10 cellular contexts compared by ENCODE assay signal in genomic region chr15:57216288-57216687, GRCh38.
DNase-seq lines count a peak whose midpoint lies in the region; ATAC-seq and TF ChIP-seq lines count a peak whose summit lies in the region.
"Had no signal": no experiment of that assay in that cellular context is flagged by ENCODE, and none has a peak within 500 bp of the region (broad histone marks: within the 10 kb centered on the region; RNA-seq: fewer than 3 reads in every experiment).

No MANE protein-coding gene starts in this region.

- no peaks in the 10 kb centered on the region for H3K36me3 ChIP-seq in RWPE2 (ENCODE audit: low read depth)

- H3K36me3 Mint-ChIP-seq in stimulated activated effector memory CD8-positive, alpha-beta T cell treated with anti-CD3 and anti-CD28 coated beads, Interleukin-12 subunit alpha, Interleukin-12 subunit beta, amount 100 ng/mL, for 72 hours, result no peaks in the 10 kb centered on the region
- no peaks in the 10 kb centered on the region for H3K36me3 Mint-ChIP-seq in stimulated activated memory B cell treated with anti-CD40 and anti-IgM and Interleukin-4, amounts not matched to agents 10 μg/mL and 1 μg/mL and 100 μg/mL, for 72 hours
- H3K36me3 Mint-ChIP-seq: CD4-positive, CD25-positive, alpha-beta regulatory T cell had no signal

- DNase-seq in activated CD4-positive, alpha-beta T cell treated with anti-CD3 and anti-CD28 coated beads for 48 hours, result peak; percentile 15
- no peak for DNase-seq in activated CD4-positive, alpha-beta T cell treated with anti-CD3 and anti-CD28 coated beads, Interleukin-2, amount 50 U/mL, for 1 hour
- DNase-seq in RWPE2 (ENCODE audit: low spot score) (no peak), foreskin fibroblast (peak; percentile 84 to 90), NOMO-1 treated with dmso at 0.1 percent for 144 hours (lab: John Stamatoyannopoulos, UW; ENCODE audit: unreplicated experiment) (no peak)
- no peak for DNase-seq in stimulated activated effector memory CD8-positive, alpha-beta T cell treated with anti-CD3 and anti-CD28 coated beads, Interleukin-12 subunit alpha, Interleukin-12 subunit beta, amount 100 ng/mL, for 72 hours (ENCODE audit: low spot score in 2 of 2)
- DNase-seq: CD4-positive, CD25-positive, alpha-beta regulatory T cell; stimulated activated CD4-positive, alpha-beta T cell treated with anti-CD3 and anti-CD28 coated beads, Interleukin-4, amount 100 ng/mL, for 4 hours had no signal

- no peak overlapping the region for H3K4me3 ChIP-seq in RWPE2 (ENCODE audit: severe bottlenecking)
- peak overlapping the region in 1 of 2 donors; percentile 21 for H3K4me3 ChIP-seq in foreskin fibroblast (ENCODE audit: low read depth in 1 of 2, low read length in 2 of 2)

- H3K4me3 Mint-ChIP-seq in stimulated activated effector memory CD8-positive, alpha-beta T cell treated with anti-CD3 and anti-CD28 coated beads, Interleukin-12 subunit alpha, Interleukin-12 subunit beta, amount 100 ng/mL, for 72 hours, result no peak overlapping the region
- no peak overlapping the region for H3K4me3 Mint-ChIP-seq in stimulated activated memory B cell treated with anti-CD40 and anti-IgM and Interleukin-4, amounts not matched to agents 10 μg/mL and 1 μg/mL and 100 μg/mL, for 72 hours
- H3K4me3 Mint-ChIP-seq: CD4-positive, CD25-positive, alpha-beta regulatory T cell had no signal

- no peaks in the 10 kb centered on the region for H3K4me1 Mint-ChIP-seq in stimulated activated effector memory CD8-positive, alpha-beta T cell treated with anti-CD3 and anti-CD28 coated beads, Interleukin-12 subunit alpha, Interleukin-12 subunit beta, amount 100 ng/mL, for 72 hours
- peaks cover 24% of the 10 kb centered on the region for H3K4me1 Mint-ChIP-seq in stimulated activated memory B cell treated with anti-CD40 and anti-IgM and Interleukin-4, amounts not matched to agents 10 μg/mL and 1 μg/mL and 100 μg/mL, for 72 hours

- no peaks in the 10 kb centered on the region for H3K27me3 Mint-ChIP-seq in stimulated activated memory B cell treated with anti-CD40 and anti-IgM and Interleukin-4, amounts not matched to agents 10 μg/mL and 1 μg/mL and 100 μg/mL, for 72 hours
- H3K27me3 Mint-ChIP-seq: CD4-positive, CD25-positive, alpha-beta regulatory T cell had no signal

- no peaks in the 10 kb centered on the region for H3K9me3 ChIP-seq in RWPE2 (ENCODE audit: severe bottlenecking)

- peaks cover 23% of the 10 kb centered on the region for H3K4me1 ChIP-seq in RWPE2 (ENCODE audit: insufficient read depth, poor library complexity, severe bottlenecking)

- H3K27ac ChIP-seq in RWPE2 (ENCODE audit: poor library complexity, severe bottlenecking), result no peak overlapping the region

- no peak for TF ChIP-seq CTCF in RWPE2 (IDR thresholded peaks at IDR 0.05; ENCODE audit: poor library complexity, severe bottlenecking)
- no peak for TF ChIP-seq CTCF in foreskin fibroblast (IDR thresholded peaks at IDR 0.05; ENCODE audit: low read depth, low read length)

- H3K27me3 ChIP-seq in RWPE2 (ENCODE audit: insufficient read depth, poor library complexity, severe bottlenecking), result no peaks in the 10 kb centered on the region

- ATAC-seq in RWPE2 (ENCODE audit: low read depth) (peak; percentile 86), HG03159 (IDR thresholded peaks at IDR 0.05; ENCODE audit: unreplicated experiment) (no peak)
- peak; percentile 63 for ATAC-seq in stimulated activated effector memory CD8-positive, alpha-beta T cell treated with anti-CD3 and anti-CD28 coated beads, Interleukin-12 subunit alpha, Interleukin-12 subunit beta, amount 100 ng/mL, for 72 hours
- ATAC-seq in stimulated activated memory B cell treated with anti-CD40 and anti-IgM and Interleukin-4, amounts not matched to agents 10 μg/mL and 1 μg/mL and 100 μg/mL, for 72 hours, result no peak

- no peak overlapping the region for H3K27ac Mint-ChIP-seq in stimulated activated effector memory CD8-positive, alpha-beta T cell treated with anti-CD3 and anti-CD28 coated beads, Interleukin-12 subunit alpha, Interleukin-12 subunit beta, amount 100 ng/mL, for 72 hours
- H3K27ac Mint-ChIP-seq in stimulated activated memory B cell treated with anti-CD40 and anti-IgM and Interleukin-4, amounts not matched to agents 10 μg/mL and 1 μg/mL and 100 μg/mL, for 72 hours, result no peak overlapping the region
- H3K27ac Mint-ChIP-seq: CD4-positive, CD25-positive, alpha-beta regulatory T cell had no signal

- H3K9me3 Mint-ChIP-seq in stimulated activated effector memory CD8-positive, alpha-beta T cell treated with anti-CD3 and anti-CD28 coated beads, Interleukin-12 subunit alpha, Interleukin-12 subunit beta, amount 100 ng/mL, for 72 hours, result no peaks in the 10 kb centered on the region
- no peaks in the 10 kb centered on the region for H3K9me3 Mint-ChIP-seq in stimulated activated memory B cell treated with anti-CD40 and anti-IgM and Interleukin-4, amounts not matched to agents 10 μg/mL and 1 μg/mL and 100 μg/mL, for 72 hours
- H3K9me3 Mint-ChIP-seq: CD4-positive, CD25-positive, alpha-beta regulatory T cell had no signal

Comparison
In these comparisons a context has a peak if more than half of its experiments do, and no peak if none do; other contexts are left out.
1. DNase-seq: peak in activated CD4-positive, alpha-beta T cell treated with anti-CD3 and anti-CD28 coated beads for 48 hours (single experiment) and foreskin fibroblast (2 of 2); none in activated CD4-positive, alpha-beta T cell treated with anti-CD3 and anti-CD28 coated beads, Interleukin-2, amount 50 U/mL, for 1 hour (single experiment), RWPE2 (single experiment), stimulated activated effector memory CD8-positive, alpha-beta T cell treated with anti-CD3 and anti-CD28 coated beads, Interleukin-12 subunit alpha, Interleukin-12 subunit beta, amount 100 ng/mL, for 72 hours (0 of 2) and NOMO-1 treated with dmso at 0.1 percent for 144 hours (single experiment).
2. ATAC-seq: peak in RWPE2 (single experiment) and stimulated activated effector memory CD8-positive, alpha-beta T cell treated with anti-CD3 and anti-CD28 coated beads, Interleukin-12 subunit alpha, Interleukin-12 subunit beta, amount 100 ng/mL, for 72 hours (single experiment); none in stimulated activated memory B cell treated with anti-CD40 and anti-IgM and Interleukin-4, amounts not matched to agents 10 μg/mL and 1 μg/mL and 100 μg/mL, for 72 hours (single experiment) and HG03159 (single experiment).